ENCODE assay signal across 19 cellular contexts in the genomic region with DNA sequence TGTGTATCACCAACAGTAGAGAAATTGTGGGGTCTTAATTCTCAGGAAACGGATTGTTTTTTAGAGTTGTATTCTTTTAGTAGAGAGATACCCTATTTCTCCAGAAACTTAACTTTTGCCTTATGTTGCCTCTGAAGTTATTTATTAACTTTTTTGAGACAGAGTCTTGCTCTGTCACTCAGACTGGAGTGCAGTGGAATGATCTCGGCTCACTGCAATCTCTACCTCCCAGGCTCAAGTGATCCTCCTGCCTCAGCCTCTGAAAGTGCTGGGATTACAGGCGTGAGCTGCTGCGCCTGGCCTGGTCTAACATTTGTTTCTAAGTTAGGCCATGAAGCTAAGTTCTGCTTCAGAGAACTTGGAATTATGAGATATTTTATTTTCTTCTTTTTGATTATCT.
DNase-seq lines count a peak whose midpoint lies in the region; ATAC-seq, FAIRE-seq and TF ChIP-seq lines count a peak whose summit lies in the region.
"Had no signal": no experiment of that assay in that cellular context is flagged by ENCODE, and none has a peak within 500 bp of the region (broad histone marks: within the 10 kb centered on the region; RNA-seq: fewer than 3 reads in every experiment).

No MANE protein-coding gene starts in this region.

- H3K36me3 ChIP-seq in astrocyte (ENCODE audit: insufficient read depth, low read length) (no peaks in the 10 kb centered on the region), HepG2 (replicated peaks in 1 of 2; ENCODE audit: control insufficient read depth in 1 of 2, insufficient read depth in 2 of 2, low read length in 2 of 2) (no peaks in the 10 kb centered on the region)
- H3K36me3 ChIP-seq: BLaER1 had no signal

- TF ChIP-seq POLR2A in HepG2 (IDR thresholded peaks at IDR 0.05; ENCODE audit: insufficient read depth in 1 of 2, low read depth in 2 of 2, low read length in 2 of 2), result no peak

- TF ChIP-seq CTCF in Calu3 (IDR thresholded peaks at IDR 0.05; ENCODE audit: unreplicated experiment) (no peak), astrocyte (IDR thresholded peaks at IDR 0.05; ENCODE audit: insufficient read depth, low read depth, low read length) (no peak), HepG2 (CRISPR knock-in tag; IDR thresholded peaks at IDR 0.05) (no peak)

- H3K4me1 ChIP-seq in astrocyte (ENCODE audit: insufficient read depth, low read length) (peaks cover 30% of the 10 kb centered on the region), HepG2 (ENCODE audit: insufficient read depth, low read length) (no peaks in the 10 kb centered on the region; the same call in 1 of the 2 replicates)
- H3K4me1 ChIP-seq: BLaER1 had no signal

- H3K27ac Mint-ChIP-seq in Calu3 (ENCODE audit: unreplicated experiment), result peak overlapping the region; percentile 27
- peak overlapping the region; percentile 60 for H3K27ac Mint-ChIP-seq in astrocyte (ENCODE audit: unreplicated experiment)
- no peak overlapping the region for H3K27ac Mint-ChIP-seq in activated naive CD4-positive, alpha-beta T cell treated with anti-CD3 and anti-CD28 coated beads, Interleukin-2, amount 10 ng/mL, durations not matched to agents 7 days and 5 days
- H3K27ac Mint-ChIP-seq: CD14-positive monocyte; CD4-positive, alpha-beta memory T cell had no signal

- no peaks in the 10 kb centered on the region for H3K79me2 ChIP-seq in astrocyte (ENCODE audit: insufficient read depth, low read length)
- no peaks in the 10 kb centered on the region for H3K79me2 ChIP-seq in HepG2 (ENCODE audit: insufficient read depth, low read length)

- ATAC-seq in HepG2 (no peak), GM21367 (IDR thresholded peaks at IDR 0.05; ENCODE audit: unreplicated experiment) (no peak)
- ATAC-seq: HCT116 had no signal

- peaks cover 3% of the 10 kb centered on the region for H3K9me3 Mint-ChIP-seq in Calu3 (ENCODE audit: low read depth, unreplicated experiment)
- H3K9me3 Mint-ChIP-seq in astrocyte (ENCODE audit: unreplicated experiment), result no peaks in the 10 kb centered on the region
- no peaks in the 10 kb centered on the region for H3K9me3 Mint-ChIP-seq in activated naive CD4-positive, alpha-beta T cell treated with anti-CD3 and anti-CD28 coated beads, Interleukin-2, amount 10 ng/mL, durations not matched to agents 7 days and 5 days
- H3K9me3 Mint-ChIP-seq: CD14-positive monocyte; CD4-positive, alpha-beta memory T cell; HFFc6 had no signal

- H4K20me1 ChIP-seq in astrocyte (ENCODE audit: insufficient read depth, low read length), result no peaks in the 10 kb centered on the region
- no peaks in the 10 kb centered on the region for H4K20me1 ChIP-seq in HepG2 (ENCODE audit: insufficient read depth, low read length)
- H4K20me1 ChIP-seq: BLaER1 had no signal

- no TSS peak for BruUV-seq in Calu3 (replicated peaks; lab: Mats Ljungman, UMichigan)
- no TSS peak for BruUV-seq in HepG2 (replicated peaks; lab: Mats Ljungman, UMichigan)

- H3K27ac ChIP-seq in astrocyte (ENCODE audit: low read depth, low read length) (no peak overlapping the region), HepG2 (ENCODE audit: extremely low read length, insufficient read depth, low read length) (no peak overlapping the region)
- H3K27ac ChIP-seq: BLaER1 had no signal

- H3K4me1 Mint-ChIP-seq in Calu3 (ENCODE audit: low read depth, unreplicated experiment), result peaks cover 38% of the 10 kb centered on the region
- H3K4me1 Mint-ChIP-seq in astrocyte (ENCODE audit: low read depth, unreplicated experiment), result peaks cover 40% of the 10 kb centered on the region
- no peaks in the 10 kb centered on the region for H3K4me1 Mint-ChIP-seq in activated naive CD4-positive, alpha-beta T cell treated with anti-CD3 and anti-CD28 coated beads, Interleukin-2, amount 10 ng/mL, durations not matched to agents 7 days and 5 days

- no peak for FAIRE-seq in astrocyte (lab: Jason Lieb, UNC)
- no peak for FAIRE-seq in HepG2 (lab: Jason Lieb, UNC)
- FAIRE-seq: HTR-8/SVneo had no signal

- TF ChIP-seq RAD21 in HepG2 (CRISPR knock-in tag; IDR thresholded peaks at IDR 0.05), result no peak

- H3K27me3 Mint-ChIP-seq in Calu3 (ENCODE audit: unreplicated experiment) (no peaks in the 10 kb centered on the region), astrocyte (ENCODE audit: low read depth, unreplicated experiment) (no peaks in the 10 kb centered on the region)
- no peaks in the 10 kb centered on the region for H3K27me3 Mint-ChIP-seq in activated naive CD4-positive, alpha-beta T cell treated with anti-CD3 and anti-CD28 coated beads, Interleukin-2, amount 10 ng/mL, durations not matched to agents 7 days and 5 days

- no peak overlapping the region for H3K9ac ChIP-seq in astrocyte (ENCODE audit: low read length)
- H3K9ac ChIP-seq in HepG2 (ENCODE audit: insufficient read depth, low read depth, low read length), result no peak overlapping the region
- H3K9ac ChIP-seq: BLaER1 had no signal

- in situ Hi-C loops in HepG2 (cut with HindIII; ENCODE audit: extremely low pct_ligation_motif_present, low pct_unique_long_range_greater_than_20kb), result no loop called here

- H3K36me3 Mint-ChIP-seq in Calu3 (ENCODE audit: insufficient read depth, unreplicated experiment), result peaks cover 6% of the 10 kb centered on the region
- H3K36me3 Mint-ChIP-seq in astrocyte (ENCODE audit: low read depth, unreplicated experiment), result no peaks in the 10 kb centered on the region
- H3K36me3 Mint-ChIP-seq in activated naive CD4-positive, alpha-beta T cell treated with anti-CD3 and anti-CD28 coated beads, Interleukin-2, amount 10 ng/mL, durations not matched to agents 7 days and 5 days, result no peaks in the 10 kb centered on the region
- H3K36me3 Mint-ChIP-seq: CD14-positive monocyte; CD4-positive, alpha-beta memory T cell had no signal

- TF ChIP-seq EP300 in HepG2 (IDR thresholded peaks at IDR 0.05; ENCODE audit: low read depth in 2 of 2, low read length in 2 of 2) (no peak), HepG2 (CRISPR knock-in tag; IDR thresholded peaks at IDR 0.05; ENCODE audit: borderline replicate concordance) (no peak)

- H3K4me2 ChIP-seq in astrocyte (ENCODE audit: low read length) (no peak overlapping the region), HepG2 (ENCODE audit: low read depth, low read length) (no peak overlapping the region)
- H3K4me2 ChIP-seq: BLaER1 had no signal

- H3K27me3 ChIP-seq in astrocyte (ENCODE audit: insufficient read depth, low read length) (no peaks in the 10 kb centered on the region), HepG2 (ENCODE audit: control insufficient read depth in 1 of 2, insufficient read depth in 2 of 2, low read length in 2 of 2) (no peaks in the 10 kb centered on the region)
- H3K27me3 ChIP-seq: BLaER1 had no signal

- H2AFZ ChIP-seq in astrocyte (ENCODE audit: low read depth, low read length), result no peak overlapping the region
- H2AFZ ChIP-seq in HepG2 (ENCODE audit: low read length), result no peak overlapping the region

- no peak for DNase-seq in Calu3
- no peak for DNase-seq in astrocyte (ENCODE audit: low read depth)
- DNase-seq in HepG2 (ENCODE audit: low spot score), result no peak
- no peak for DNase-seq in occipital lobe (lab: John Stamatoyannopoulos, UW)
- no peak for DNase-seq in head of caudate nucleus
- DNase-seq in activated naive CD4-positive, alpha-beta T cell treated with anti-CD3 and anti-CD28 coated beads, Interleukin-2, amount 10 ng/mL, durations not matched to agents 7 days and 5 days, result no peak
- DNase-seq: CD4-positive, alpha-beta memory T cell; DMS 273 treated with DMSO at 0.1 percent for 48 hours; DMS79; GDM1; GOT3; H7; HFFc6; KG1 had no signal

- CTCF ChIA-PET in Calu3 (lab: Charles Lee) (no interaction called here), HepG2 (lab: Yijun Ruan, JAX; ENCODE audit: low intra/inter-chr PET ratio, low total read pairs) (no interaction called here)
- CTCF ChIA-PET in activated naive CD4-positive, alpha-beta T cell treated with anti-CD3 and anti-CD28 coated beads, Interleukin-2, amount 10 ng/mL, durations not matched to agents 7 days and 5 days (lab: Charles Lee), result interaction anchor here (0.5 to 0.6 kb wide), 2 partner anchors 619 to 734 kb away, joined by 3 read pairs; no protein-coding TSS in a partner anchor

- H3K9me3 ChIP-seq in astrocyte (ENCODE audit: insufficient read depth, low read depth, low read length) (no peaks in the 10 kb centered on the region), HepG2 (ENCODE audit: low read length) (no peaks in the 10 kb centered on the region)
- H3K9me3 ChIP-seq: BLaER1 had no signal

- 27% methylated on average over 4 of the region's 4 CpGs for WGBS in HepG2 (ENCODE audit: low lambda C conversion rate)

- POLR2A ChIA-PET in HepG2 (lab: Yijun Ruan, JAX), result no interaction called here

- intact Hi-C loops in Calu3 (cut with micrococcal nuclease; ENCODE audit: unreplicated experiment), result no loop called here
- intact Hi-C loops in HepG2 (cut with micrococcal nuclease; ENCODE audit: unreplicated experiment), result no loop called here
- intact Hi-C loops in head of caudate nucleus (cut with DNase I), result no loop called here

- H3K4me3 Mint-ChIP-seq in Calu3 (ENCODE audit: low read depth, unreplicated experiment), result no peak overlapping the region
- H3K4me3 Mint-ChIP-seq in astrocyte (ENCODE audit: unreplicated experiment), result peak overlapping the region; percentile 9
- no peak overlapping the region for H3K4me3 Mint-ChIP-seq in activated naive CD4-positive, alpha-beta T cell treated with anti-CD3 and anti-CD28 coated beads, Interleukin-2, amount 10 ng/mL, durations not matched to agents 7 days and 5 days
- H3K4me3 Mint-ChIP-seq: CD14-positive monocyte; CD4-positive, alpha-beta memory T cell; HFFc6 had no signal

- no peak overlapping the region for H3K4me3 ChIP-seq in astrocyte (ENCODE audit: insufficient read depth, low read depth, low read length)
- H3K4me3 ChIP-seq in HepG2 (replicated peaks in 1 of 3; ENCODE audit: insufficient read depth in 1 of 3, low read depth in 2 of 3, low read length in 3 of 3), result no peak overlapping the region
- H3K4me3 ChIP-seq: BLaER1 had no signal

TF ChIP-seq in HepG2, 621 proteins besides CTCF, POLR2A, EP300 and RAD21 (continues in another document):
- TF ChIP-seq, protein P1, sequence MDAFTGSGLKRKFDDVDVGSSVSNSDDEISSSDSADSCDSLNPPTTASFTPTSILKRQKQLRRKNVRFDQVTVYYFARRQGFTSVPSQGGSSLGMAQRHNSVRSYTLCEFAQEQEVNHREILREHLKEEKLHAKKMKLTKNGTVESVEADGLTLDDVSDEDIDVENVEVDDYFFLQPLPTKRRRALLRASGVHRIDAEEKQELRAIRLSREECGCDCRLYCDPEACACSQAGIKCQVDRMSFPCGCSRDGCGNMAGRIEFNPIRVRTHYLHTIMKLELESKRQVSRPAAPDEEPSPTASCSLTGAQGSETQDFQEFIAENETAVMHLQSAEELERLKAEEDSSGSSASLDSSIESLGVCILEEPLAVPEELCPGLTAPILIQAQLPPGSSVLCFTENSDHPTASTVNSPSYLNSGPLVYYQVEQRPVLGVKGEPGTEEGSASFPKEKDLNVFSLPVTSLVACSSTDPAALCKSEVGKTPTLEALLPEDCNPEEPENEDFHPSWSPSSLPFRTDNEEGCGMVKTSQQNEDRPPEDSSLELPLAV (CRISPR knock-in tag; conservative IDR thresholded peaks at IDR 0.05; ENCODE audit: low read depth), result no peak
